Comparison of ENCODE assay signal across 8 cellular contexts in genomic region chr12:111438501-111438900, GRCh38. TPM values are rescaled to one million over a fixed set of nuclear protein-coding genes. Genes with fewer than 3 reads are reported as not detected.
DNase-seq lines count a peak whose midpoint lies in the region; TF ChIP-seq lines count a peak whose summit lies in the region.

No MANE protein-coding gene starts in this region.

- no peak overlapping the region for H3K4me3 ChIP-seq in fibroblast of pulmonary artery (replicated peaks; ENCODE audit: low read depth, low read length)

- DNase-seq in Daoy (ENCODE audit: low read depth) (peak; percentile 83), NCI-H226 (peak; percentile 75), activated T-cell treated with anti-CD3 and anti-CD28 coated beads for 48 hours (ENCODE audit: low read depth) (peak; percentile 49), fibroblast of pulmonary artery (ENCODE audit: low read depth) (peak; percentile 67), AG08395 (ENCODE audit: low spot score) (no peak), amniotic stem cell (lab: John Stamatoyannopoulos, UW) (no peak), HuH-7 (ENCODE audit: low spot score) (no peak)
- peak; percentile 57 to 59 for DNase-seq in stimulated activated CD4-positive, alpha-beta T cell treated with anti-CD3 and anti-CD28 coated beads, Interleukin-2, amount 100 ng/mL, for 24 hours

- no peak for TF ChIP-seq CTCF in fibroblast of pulmonary artery (IDR thresholded peaks at IDR 0.05; ENCODE audit: low read length, missing control alignments)

RNA-seq across cellular contexts. Expression of gene SH2B3, which starts 32.8 kb away (rescaled TPM):
- 28.7 and 41.9 TPM in 2 replicates for total RNA-seq in Daoy (2014; rRNA removed; shearing (Covaris generic))

Comparison
In these comparisons a context has a peak if more than half of its experiments do, and no peak if none do; other contexts are left out.
1. DNase-seq: peak in Daoy (single experiment), NCI-H226 (single experiment), activated T-cell treated with anti-CD3 and anti-CD28 coated beads for 48 hours (single experiment), fibroblast of pulmonary artery (single experiment) and stimulated activated CD4-positive, alpha-beta T cell treated with anti-CD3 and anti-CD28 coated beads, Interleukin-2, amount 100 ng/mL, for 24 hours (2 of 2); none in AG08395 (single experiment), amniotic stem cell (single experiment) and HuH-7 (single experiment).